ENCODE assay signal across 8 cellular contexts in genomic region chrX:18390941-18391538, GRCh38. TPM values are rescaled to one million over a fixed set of nuclear protein-coding genes. Genes with fewer than 3 reads are reported as not detected.
A peak's percentile ranks its signal among the peaks of the same experiment; 100 is the strongest.
DNase-seq lines count a peak whose midpoint lies in the region; ATAC-seq, FAIRE-seq and TF ChIP-seq lines count a peak whose summit lies in the region.

No MANE protein-coding gene starts in this region.

- H3K23me2 ChIP-seq in H9 (ENCODE audit: insufficient read length, low read depth, low read length, poor library complexity, severe bottlenecking): no peaks in the 10 kb centered on the region

- H3K4me1 ChIP-seq in H9 (ENCODE audit: insufficient read depth, low read length) (no peaks in the 10 kb centered on the region), endothelial cell of umbilical vein (ENCODE audit: control insufficient read depth, extremely low read depth, insufficient read depth, low read length) (no peaks in the 10 kb centered on the region)

- H3K79me2 ChIP-seq in H9 (ENCODE audit: insufficient read depth, low read length): no peaks in the 10 kb centered on the region
- H3K79me2 ChIP-seq in endothelial cell of umbilical vein (ENCODE audit: control insufficient read depth, insufficient read depth, low read length): no peaks in the 10 kb centered on the region

- TF ChIP-seq CTCF in H9 (conservative IDR thresholded peaks at IDR 0.05) (peak; percentile 80), endothelial cell of umbilical vein (IDR thresholded peaks at IDR 0.05; ENCODE audit: extremely low read depth in 1 of 2, insufficient read depth in 1 of 2, low read depth in 1 of 2, low read length in 2 of 2) (peak; percentile 26 to 33)

- H2AK5ac ChIP-seq in H9 (ENCODE audit: insufficient read length, low read length): no peak overlapping the region

- no peak overlapping the region for H3T11ph ChIP-seq in H9 (ENCODE audit: low read length)

- DNase-seq in AG20443 (ENCODE audit: low spot score): peak; percentile 33
- DNase-seq in H9: peak; percentile 31
- DNase-seq in NCI-H82 (lab: John Stamatoyannopoulos, UW): peak; percentile 86
- peak; percentile 38 for DNase-seq in activated CD8-positive, alpha-beta memory T cell treated with anti-CD3 and anti-CD28 coated beads, Interleukin-2, amount 50 U/mL, for 1 hour (ENCODE audit: extremely low read depth)
- DNase-seq in endothelial cell of umbilical vein (ENCODE audit: low read depth, low spot score): peak; percentile 49
- DNase-seq in naive B cell: peak; percentile 52
- peak; percentile 6 for DNase-seq in stimulated activated naive B cell treated with anti-CD40 and anti-IgM and Interleukin-4, amounts not matched to agents 10 μg/mL and 1 μg/mL and 100 μg/mL, for 72 hours

- H3K4ac ChIP-seq in H9 (ENCODE audit: low read depth, low read length): no peak overlapping the region

- no peaks in the 10 kb centered on the region for H3K79me1 ChIP-seq in H9 (ENCODE audit: insufficient read depth, low read depth, low read length, poor library complexity, severe bottlenecking)

- H2BK20ac ChIP-seq in H9 (ENCODE audit: low read depth, low read length, poor library complexity, severe bottlenecking): no peak overlapping the region

- peak in 1 of 2 donors; percentile 35 for ATAC-seq in naive B cell (ENCODE audit: low read depth in 2 of 2)
- ATAC-seq in stimulated activated naive B cell treated with anti-CD40 and anti-IgM and Interleukin-4, amounts not matched to agents 10 μg/mL and 1 μg/mL and 100 μg/mL, for 72 hours (replicated peaks): no peak
- ATAC-seq in HG03108 (IDR thresholded peaks at IDR 0.05; ENCODE audit: unreplicated experiment): no peak

- CTCF ChIA-PET in endothelial cell of umbilical vein (lab: Charles Lee): interaction anchor here (2.3 to 2.5 kb wide), 2 partner anchors 943 kb away, joined by 15 to 35 read pairs; no protein-coding TSS in a partner anchor

- H3K4me2 ChIP-seq in H9 (ENCODE audit: insufficient read depth, insufficient read length, low read length): no peak overlapping the region
- no peak overlapping the region for H3K4me2 ChIP-seq in endothelial cell of umbilical vein (ENCODE audit: insufficient read depth, low read length)

- intact Hi-C loops in endothelial cell of umbilical vein (cut with micrococcal nuclease): loop anchor here (1.0 to 2.0 kb wide), 4 partner anchors 495 to 943 kb away; no protein-coding TSS in a partner anchor

- H3K27me3 ChIP-seq in H9 (ENCODE audit: insufficient read depth, low read length) (no peaks in the 10 kb centered on the region), endothelial cell of umbilical vein (ENCODE audit: control insufficient read depth in 2 of 2, insufficient read depth in 2 of 2, low read length in 2 of 2) (no peaks in the 10 kb centered on the region)

- H3K4me1 Mint-ChIP-seq in H9 (no peaks in the 10 kb centered on the region; a peak in 1 of 4 replicates), naive B cell (peaks cover 0 to 7% (median 0%) of the 10 kb centered on the region in 3 donors)
- peaks cover 2 to 6% of the 10 kb centered on the region in 2 donors for H3K4me1 Mint-ChIP-seq in stimulated activated naive B cell treated with anti-CD40 and anti-IgM and Interleukin-4, amounts not matched to agents 10 μg/mL and 1 μg/mL and 100 μg/mL, for 72 hours

- POLR2A ChIA-PET in endothelial cell of umbilical vein (lab: Charles Lee): no interaction called here

- H2BK120ac ChIP-seq in H9 (ENCODE audit: low read depth, low read length, poor library complexity, severe bottlenecking): no peak overlapping the region

- H3K27me3 Mint-ChIP-seq in H9 (ENCODE audit: low read depth) (no peaks in the 10 kb centered on the region; the same call in 1 of the 2 replicates), naive B cell (no peaks in the 10 kb centered on the region)
- no peaks in the 10 kb centered on the region for H3K27me3 Mint-ChIP-seq in stimulated activated naive B cell treated with anti-CD40 and anti-IgM and Interleukin-4, amounts not matched to agents 10 μg/mL and 1 μg/mL and 100 μg/mL, for 72 hours

- H3K14ac ChIP-seq in H9 (ENCODE audit: insufficient read depth, low read length): no peak overlapping the region

- no CpG with 5 or more reads among the region's 9 CpGs for WGBS in H9 (ENCODE audit: extremely low coverage, insufficient read length, low lambda C conversion rate)

- H2AFZ ChIP-seq in H9 (ENCODE audit: low read length) (no peak overlapping the region), endothelial cell of umbilical vein (ENCODE audit: low read depth, low read length) (no peak overlapping the region)

- H3K9me3 ChIP-seq in H9 (ENCODE audit: control insufficient read depth, low read depth, low read length): peaks cover 18% of the 10 kb centered on the region
- H3K9me3 ChIP-seq in endothelial cell of umbilical vein (replicated peaks; ENCODE audit: control insufficient read depth, insufficient read depth, low read length): no peaks in the 10 kb centered on the region

- H4K8ac ChIP-seq in H9 (replicated peaks; ENCODE audit: insufficient read length, low read depth, low read length): no peak overlapping the region

- H3K9me1 ChIP-seq in endothelial cell of umbilical vein (replicated peaks; ENCODE audit: control insufficient read depth, extremely low read depth, insufficient read depth, low read length): no peaks in the 10 kb centered on the region

- no TSS peak for BruUV-seq in endothelial cell of umbilical vein (replicated peaks; lab: Mats Ljungman, UMichigan)

- H3K56ac ChIP-seq in H9 (ENCODE audit: insufficient read length, low read depth, low read length): no peak overlapping the region

- H2BK15ac ChIP-seq in H9 (ENCODE audit: low read depth, low read length): no peak overlapping the region

- no peak overlapping the region for H3K27ac Mint-ChIP-seq in H9
- H3K27ac Mint-ChIP-seq in naive B cell: peak overlapping the region in 1 of 6 donors; percentile 38
- no peak overlapping the region for H3K27ac Mint-ChIP-seq in stimulated activated naive B cell treated with anti-CD40 and anti-IgM and Interleukin-4, amounts not matched to agents 10 μg/mL and 1 μg/mL and 100 μg/mL, for 72 hours

- dilution Hi-C loops in endothelial cell of umbilical vein (cut with MboI; ENCODE audit: extremely low pct_ligation_motif_present, low sequenced_read_pairs): no loop called here

- no peaks in the 10 kb centered on the region for H3K36me3 ChIP-seq in endothelial cell of umbilical vein (ENCODE audit: control insufficient read depth in 2 of 2, extremely low read depth in 1 of 2, insufficient read depth in 2 of 2, low read length in 2 of 2)

- no peaks in the 10 kb centered on the region for H4K20me1 ChIP-seq in H9 (ENCODE audit: control insufficient read depth, insufficient read depth, insufficient read length)
- H4K20me1 ChIP-seq in endothelial cell of umbilical vein (replicated peaks; ENCODE audit: control insufficient read depth, extremely low read depth, insufficient read depth, low read length): no peaks in the 10 kb centered on the region

- H3K4me3 ChIP-seq in endothelial cell of umbilical vein (replicated peaks in 1 of 3; ENCODE audit: insufficient read depth in 1 of 3, low read depth in 1 of 3, low read length in 3 of 3): no peak overlapping the region

- H3K9me3 Mint-ChIP-seq in H9: peaks cover 43 to 55% of the 10 kb centered on the region in 2 experiments
- H3K9me3 Mint-ChIP-seq in naive B cell: no peaks in the 10 kb centered on the region
- no peaks in the 10 kb centered on the region for H3K9me3 Mint-ChIP-seq in stimulated activated naive B cell treated with anti-CD40 and anti-IgM and Interleukin-4, amounts not matched to agents 10 μg/mL and 1 μg/mL and 100 μg/mL, for 72 hours

- H3K18ac ChIP-seq in H9 (ENCODE audit: insufficient read length, low read depth, low read length): no peak overlapping the region

- peak; percentile 90 for FAIRE-seq in endothelial cell of umbilical vein (lab: Jason Lieb, UNC)

- H3K27ac ChIP-seq in H9 (ENCODE audit: insufficient read length, low read depth, low read length) (no peak overlapping the region), endothelial cell of umbilical vein (ENCODE audit: insufficient read depth, low read depth, low read length) (no peak overlapping the region)

- H4K5ac ChIP-seq in H9 (ENCODE audit: insufficient read length, low read depth, low read length): no peak overlapping the region

- TF ChIP-seq POLR2A in endothelial cell of umbilical vein (IDR thresholded peaks at IDR 0.05; ENCODE audit: low read depth, low read length): no peak

- H2BK5ac ChIP-seq in H9 (ENCODE audit: insufficient read length, low read length): no peak overlapping the region

- H3K9ac ChIP-seq in H9 (ENCODE audit: extremely low read depth, insufficient read length, low read length) (no peak overlapping the region), endothelial cell of umbilical vein (replicated peaks; ENCODE audit: extremely low read depth, insufficient read depth, low read length) (no peak overlapping the region)

- H3K23ac ChIP-seq in H9 (ENCODE audit: insufficient read length, low read depth, low read length): no peak overlapping the region

- H2BK12ac ChIP-seq in H9 (ENCODE audit: insufficient read length, low read depth, low read length): no peak overlapping the region

- H3K4me3 Mint-ChIP-seq in H9: no peak overlapping the region
- no peak overlapping the region for H3K4me3 Mint-ChIP-seq in naive B cell
- H3K4me3 Mint-ChIP-seq in stimulated activated naive B cell treated with anti-CD40 and anti-IgM and Interleukin-4, amounts not matched to agents 10 μg/mL and 1 μg/mL and 100 μg/mL, for 72 hours: no peak overlapping the region

- H3K36me3 Mint-ChIP-seq in H9 (ENCODE audit: insufficient read depth in 1 of 3, low read depth in 3 of 3) (peaks cover 0 to 3% (median 2%) of the 10 kb centered on the region in 3 experiments; a peak in 2 of 7 replicates), naive B cell (no peaks in the 10 kb centered on the region)
- H3K36me3 Mint-ChIP-seq in stimulated activated naive B cell treated with anti-CD40 and anti-IgM and Interleukin-4, amounts not matched to agents 10 μg/mL and 1 μg/mL and 100 μg/mL, for 72 hours: no peaks in the 10 kb centered on the region

- no peak overlapping the region for H4K91ac ChIP-seq in H9 (ENCODE audit: insufficient read length, low read depth, low read length)

RNA-seq across cellular contexts. Expression of gene CDKL5, which starts 34.4 kb away (rescaled TPM):
- 16.9 and 19.5 TPM in 2 replicates for total RNA-seq in H9 (2021)
- total RNA-seq in endothelial cell of umbilical vein: 4.2 and 4.3 TPM in 2 replicates
- 1.2 and 1.5 TPM in 2 replicates for polyA plus RNA-seq in endothelial cell of umbilical vein
- 0.93 and 1.1 TPM in 2 replicates for polyA plus RNA-seq in endothelial cell of umbilical vein (2011; cell fraction: cytosol; rRNA removed)
- 3.2 and 4.3 TPM in 2 replicates for polyA plus RNA-seq in endothelial cell of umbilical vein (2011; cell fraction: nucleus; rRNA removed)
- 2.2 TPM in 2 replicates for polyA plus RNA-seq in endothelial cell of umbilical vein (2012)
- polyA minus RNA-seq in endothelial cell of umbilical vein: 6.7 and 8.9 TPM in 2 replicates
- 4.2 TPM for polyA minus RNA-seq in endothelial cell of umbilical vein (2011; cell fraction: cytosol; rRNA and poly(A)+ RNA removed)
- polyA minus RNA-seq in endothelial cell of umbilical vein (2011; cell fraction: nucleus; rRNA and poly(A)+ RNA removed): 5.4 and 9.4 TPM in 2 replicates
- 1 to 10 TPM; 1.8 to 3.1 (median 2.6) TPM for polyA plus RNA-seq in naive B cell (ENCODE audit: low read depth in 6 of 6)

RNA-seq across cellular contexts. Expression of gene SCML2, which starts 36.6 kb away (rescaled TPM):
- 14.4 and 15.5 TPM in 2 replicates for total RNA-seq in H9 (2021)
- 0.69 and 2.7 TPM in 2 replicates for total RNA-seq in endothelial cell of umbilical vein
- polyA plus RNA-seq in endothelial cell of umbilical vein: 0.92 and 1.4 TPM in 2 replicates
- 1.0 and 1.1 TPM in 2 replicates for polyA plus RNA-seq in endothelial cell of umbilical vein (2011; cell fraction: cytosol; rRNA removed)
- 1.8 and 2.5 TPM in 2 replicates for polyA plus RNA-seq in endothelial cell of umbilical vein (2011; cell fraction: nucleus; rRNA removed)
- polyA plus RNA-seq in endothelial cell of umbilical vein (2012): 0.82 and 1.1 TPM in 2 replicates
- 0.83 and 0.95 TPM in 2 replicates for polyA minus RNA-seq in endothelial cell of umbilical vein
- polyA minus RNA-seq in endothelial cell of umbilical vein (2011; cell fraction: cytosol; rRNA and poly(A)+ RNA removed): 11.7 TPM
- 1.1 and 1.4 TPM in 2 replicates for polyA minus RNA-seq in endothelial cell of umbilical vein (2011; cell fraction: nucleus; rRNA and poly(A)+ RNA removed)
- polyA plus RNA-seq in naive B cell (ENCODE audit: low read depth in 6 of 6): 1 to 10 TPM in 2 of 6 donors, under 1 TPM in 4; 0.74 to 2.4 (median 0.84) TPM

Comparison
In these comparisons a context has a peak if more than half of its experiments do, and no peak if none do; other contexts are left out.
1. DNase-seq: peak in every context shown above with its lines; median percentile 86 in NCI-H82; 52 in naive B cell; 49 in endothelial cell of umbilical vein; 38 in activated CD8-positive, alpha-beta memory T cell treated with anti-CD3 and anti-CD28 coated beads, Interleukin-2, amount 50 U/mL, for 1 hour; 33 in AG20443; 31 in H9; 6 in stimulated activated naive B cell treated with anti-CD40 and anti-IgM and Interleukin-4, amounts not matched to agents 10 μg/mL and 1 μg/mL and 100 μg/mL, for 72 hours.